ENCODE assay signal across 15 cellular contexts in the genomic region with DNA sequence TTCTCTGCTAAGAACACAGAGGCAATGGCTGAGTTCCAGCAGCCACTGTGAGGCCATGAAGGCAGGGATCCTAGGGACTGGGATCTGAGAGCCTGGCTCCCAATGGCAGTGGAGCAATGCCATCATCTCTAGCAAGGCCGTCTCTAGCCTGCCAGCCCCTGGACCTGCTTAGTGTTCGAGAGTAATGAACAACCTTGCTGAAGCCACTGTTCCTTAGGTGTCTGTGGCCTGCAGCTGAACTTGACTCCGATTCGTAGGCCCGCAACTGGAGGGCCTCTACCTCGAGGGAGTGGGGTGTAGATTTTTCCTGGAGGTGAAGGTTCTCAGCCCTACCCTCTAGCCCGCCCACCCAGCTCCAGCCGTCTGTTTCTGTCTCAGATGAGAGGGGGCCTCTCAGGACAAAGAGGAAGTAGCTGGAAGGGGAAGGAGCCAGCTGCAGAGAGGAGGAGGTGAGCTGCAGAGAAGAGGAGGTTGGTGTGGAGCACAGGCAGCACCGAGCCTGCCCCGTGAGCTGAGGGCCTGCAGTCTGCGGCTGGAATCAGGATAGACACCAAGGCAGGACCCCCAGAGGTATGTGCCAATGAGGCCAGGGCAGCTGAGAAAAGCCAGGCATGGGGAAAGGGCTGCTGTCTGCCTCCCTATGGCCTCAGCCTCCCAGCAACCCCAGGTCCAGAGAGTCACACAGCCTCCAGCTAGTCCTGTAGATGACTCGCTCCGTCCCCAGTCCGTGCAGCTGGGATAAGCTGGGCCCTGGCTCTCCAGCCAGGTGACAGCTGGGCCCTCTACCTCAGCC. TPM values are rescaled to one million over a fixed set of nuclear protein-coding genes. Genes with fewer than 3 reads are reported as not detected.
A peak's percentile ranks its signal among the peaks of the same experiment; 100 is the strongest.
DNase-seq lines count a peak whose midpoint lies in the region; FAIRE-seq and TF ChIP-seq lines count a peak whose summit lies in the region.
"Had no signal": no experiment of that assay in that cellular context is flagged by ENCODE, and none has a peak within 500 bp of the region (broad histone marks: within the 10 kb centered on the region; RNA-seq: fewer than 3 reads in every experiment).

A gene with protein sequence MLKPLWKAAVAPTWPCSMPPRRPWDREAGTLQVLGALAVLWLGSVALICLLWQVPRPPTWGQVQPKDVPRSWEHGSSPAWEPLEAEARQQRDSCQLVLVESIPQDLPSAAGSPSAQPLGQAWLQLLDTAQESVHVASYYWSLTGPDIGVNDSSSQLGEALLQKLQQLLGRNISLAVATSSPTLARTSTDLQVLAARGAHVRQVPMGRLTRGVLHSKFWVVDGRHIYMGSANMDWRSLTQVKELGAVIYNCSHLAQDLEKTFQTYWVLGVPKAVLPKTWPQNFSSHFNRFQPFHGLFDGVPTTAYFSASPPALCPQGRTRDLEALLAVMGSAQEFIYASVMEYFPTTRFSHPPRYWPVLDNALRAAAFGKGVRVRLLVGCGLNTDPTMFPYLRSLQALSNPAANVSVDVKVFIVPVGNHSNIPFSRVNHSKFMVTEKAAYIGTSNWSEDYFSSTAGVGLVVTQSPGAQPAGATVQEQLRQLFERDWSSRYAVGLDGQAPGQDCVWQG (plus strand): TSS at position 459 of the 793 bp plus-strand sequence. CDS start 2,262 bp downstream, outside the sequence.

- DNase-seq in kidney (peak; percentile 32), T-helper 9 cell (no peak), NCI-H748 treated with DMSO at 0.1 percent for 48 hours (lab: John Stamatoyannopoulos, UW) (no peak), DMS79 treated with DMSO at 0.1 percent for 48 hours (lab: John Stamatoyannopoulos, UW) (no peak), AG08396 (ENCODE audit: low spot score) (no peak)
- DNase-seq: ACHN; activated CD4-positive, alpha-beta T cell treated with anti-CD3 and anti-CD28 coated beads, Interleukin-2, amount 50 U/mL, for 1 hour; activated gamma-delta T cell treated with Interleukin-2 at 50 U/mL for 16 hours; EL had no signal

- H3K4me2 ChIP-seq in BLaER1, result peak within 1 kb of the TSS; percentile 100
- H3K4me2 ChIP-seq in OCI-LY3 (ENCODE audit: low read length), result peak within 1 kb of the TSS; percentile 89

- intact Hi-C loops in kidney (cut with DNase I), result no loop called here

- no peak for FAIRE-seq in kidney (lab: Jason Lieb, UNC)
- FAIRE-seq: H54 had no signal

- no peaks in the 10 kb centered on the region; the same call in 1 of the 2 replicates for H3K9me3 ChIP-seq in BLaER1
- H3K9me3 ChIP-seq in OCI-LY3 (ENCODE audit: insufficient read depth, low read length), result peaks cover 20% of the 10 kb centered on the region; the same call in 1 of the 2 replicates
- no peaks in the 10 kb centered on the region for H3K9me3 ChIP-seq in kidney (ENCODE audit: control insufficient read depth in 1 of 2, low read length in 2 of 2)
- H3K9me3 ChIP-seq: SJSA1 had no signal

- TF ChIP-seq CTCF in OCI-LY3 (IDR thresholded peaks at IDR 0.05; ENCODE audit: low read depth, low read length), result no peak
- no peak for TF ChIP-seq CTCF in kidney (IDR thresholded peaks at IDR 0.05; ENCODE audit: borderline replicate concordance, extremely low read depth, insufficient read depth)

- H3K27me3 ChIP-seq in BLaER1 (no peaks in the 10 kb centered on the region), OCI-LY3 (ENCODE audit: low read depth, low read length) (no peaks in the 10 kb centered on the region)
- H3K27me3 ChIP-seq: SJSA1 had no signal

- H3K9ac ChIP-seq in BLaER1 (peak within 1 kb of the TSS; percentile 87), OCI-LY3 (ENCODE audit: low read length) (peak within 1 kb of the TSS; percentile 98), kidney (ENCODE audit: low read length in 2 of 2) (no peak within 1 kb of the TSS)

- peaks cover 59% of the 10 kb centered on the region for H3K79me2 ChIP-seq in OCI-LY3 (ENCODE audit: low read length)

- H2AFZ ChIP-seq in OCI-LY3 (ENCODE audit: low read depth, low read length), result no peak within 1 kb of the TSS

- peak; percentile 24 for TF ChIP-seq POLR2A in GM18526 (IDR thresholded peaks at IDR 0.05; ENCODE audit: extremely low read depth, insufficient read length)

- peak within 1 kb of the TSS; percentile 70 for H3K4me3 ChIP-seq in BLaER1
- peak within 1 kb of the TSS; percentile 80 for H3K4me3 ChIP-seq in OCI-LY3 (ENCODE audit: low read length)
- no peak within 1 kb of the TSS for H3K4me3 ChIP-seq in kidney (ENCODE audit: low read length in 2 of 2)
- H3K4me3 ChIP-seq: SJSA1 had no signal

- peak within 1 kb of the TSS; percentile 96 for H3K27ac ChIP-seq in BLaER1
- H3K27ac ChIP-seq in OCI-LY3 (ENCODE audit: low read length), result peak within 1 kb of the TSS; percentile 86
- no peak within 1 kb of the TSS for H3K27ac ChIP-seq in kidney (ENCODE audit: low read depth in 2 of 2, low read length in 2 of 2)
- H3K27ac ChIP-seq: SJSA1 had no signal

- peaks cover 84% of the 10 kb centered on the region for H3K4me1 ChIP-seq in BLaER1
- peaks cover 69% of the 10 kb centered on the region for H3K4me1 ChIP-seq in OCI-LY3 (ENCODE audit: low read length)
- H3K4me1 ChIP-seq in kidney (ENCODE audit: control insufficient read depth in 1 of 2, insufficient read depth in 1 of 2, low read depth in 1 of 2, low read length in 2 of 2), result no peaks in the 10 kb centered on the region

- H3K36me3 ChIP-seq in BLaER1 (peaks cover 15% of the 10 kb centered on the region), OCI-LY3 (replicated peaks; ENCODE audit: low read depth, low read length) (peaks cover 56% of the 10 kb centered on the region), kidney (ENCODE audit: control insufficient read depth in 1 of 2, insufficient read depth in 2 of 2, low read length in 2 of 2) (no peaks in the 10 kb centered on the region)
- H3K36me3 ChIP-seq: SJSA1 had no signal

- H4K20me1 ChIP-seq in BLaER1 (peaks cover 15% of the 10 kb centered on the region; the same call in 1 of the 2 replicates), OCI-LY3 (ENCODE audit: insufficient read depth, low read length) (peaks cover 22% of the 10 kb centered on the region)

RNA-seq across cellular contexts. Expression of the gene that starts here (rescaled TPM):
- 3.2 TPM for total RNA-seq in kidney
- not detected for polyA plus RNA-seq in kidney (ENCODE audit: insufficient read depth, low read depth, low replicate concordance)
- total RNA-seq: LHCN-M2, SJSA1 had no signal

Comparison
In these comparisons a context has a peak if more than half of its experiments do, and no peak if none do; other contexts are left out.
1. H3K27ac ChIP-seq: peak in BLaER1 (single experiment) and OCI-LY3 (single experiment); none in kidney (0 of 2).
2. H3K4me3 ChIP-seq: peak in BLaER1 (single experiment) and OCI-LY3 (single experiment); none in kidney (0 of 2).
3. H3K9ac ChIP-seq: peak in BLaER1 (single experiment) and OCI-LY3 (single experiment); none in kidney (0 of 2).